ENCODE assay signal across 10 cellular contexts in the genomic region with DNA sequence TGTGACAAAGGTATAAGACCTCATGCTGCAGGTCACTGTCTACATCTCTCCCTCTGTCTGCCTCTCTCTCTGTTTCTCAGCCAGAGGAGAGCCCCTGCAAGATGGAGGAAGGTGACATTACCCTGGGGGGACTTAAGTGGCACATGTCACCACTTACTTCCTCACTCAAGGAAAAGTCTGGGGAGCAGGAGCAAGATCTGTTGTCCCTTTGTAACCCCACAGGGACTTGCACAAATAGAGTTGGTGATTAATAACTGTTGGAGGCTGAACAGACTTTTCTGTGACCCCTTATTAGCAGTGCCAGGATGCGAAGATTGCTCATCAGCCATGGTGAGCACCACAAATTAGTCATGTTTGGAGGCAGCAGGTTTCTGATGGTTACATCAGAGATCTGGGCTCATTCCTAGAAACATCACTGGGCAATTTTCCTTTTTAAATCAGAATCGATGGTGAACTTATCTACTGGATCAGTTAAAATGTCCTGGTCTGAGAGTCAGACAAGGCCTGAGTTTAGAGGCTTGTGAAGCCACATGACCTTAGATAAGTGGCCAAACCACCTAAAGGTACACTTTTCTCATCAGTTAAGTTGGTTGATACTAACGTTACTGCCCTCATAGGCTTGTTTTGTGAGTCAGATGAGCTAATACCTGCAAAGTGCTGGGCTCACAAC.
A peak's percentile ranks its signal among the peaks of the same experiment; 100 is the strongest.
DNase-seq lines count a peak whose midpoint lies in the region; ATAC-seq and TF ChIP-seq lines count a peak whose summit lies in the region.
"Had no signal": no experiment of that assay in that cellular context is flagged by ENCODE, and none has a peak within 500 bp of the region (broad histone marks: within the 10 kb centered on the region; RNA-seq: fewer than 3 reads in every experiment).

No MANE protein-coding gene starts in this region.

- no peak overlapping the region for H3K27ac Mint-ChIP-seq in activated T-helper 17 cell treated with anti-CD3 and anti-CD28 coated beads, Interleukin-2, amount 50 U/mL, for 72 hours

- H3K4me1 Mint-ChIP-seq in activated T-helper 17 cell treated with anti-CD3 and anti-CD28 coated beads, Interleukin-2, amount 50 U/mL, for 72 hours: no peaks in the 10 kb centered on the region

- no peaks in the 10 kb centered on the region for H3K9me3 Mint-ChIP-seq in activated T-helper 17 cell treated with anti-CD3 and anti-CD28 coated beads, Interleukin-2, amount 50 U/mL, for 72 hours

- peaks cover 6% of the 10 kb centered on the region for H3K27me3 Mint-ChIP-seq in activated T-helper 17 cell treated with anti-CD3 and anti-CD28 coated beads, Interleukin-2, amount 50 U/mL, for 72 hours

- DNase-seq in AG09309 (ENCODE audit: low read depth): peak; percentile 92
- peak; percentile 93 for DNase-seq in HCEC 1CT
- peak; percentile 83 for DNase-seq in hepatic stellate cell (ENCODE audit: low spot score)
- no peak for DNase-seq in left colon
- no peak for DNase-seq in activated naive CD4-positive, alpha-beta T cell treated with anti-CD3 and anti-CD28 coated beads, Interleukin-2, amount 50 U/mL, for 16 hours
- DNase-seq: NCI-H2081, upper lobe of left lung had no signal

- no peak overlapping the region for H3K4me3 Mint-ChIP-seq in activated T-helper 17 cell treated with anti-CD3 and anti-CD28 coated beads, Interleukin-2, amount 50 U/mL, for 72 hours

- intact Hi-C loops in left colon (cut with DNase I, micrococcal nuclease): no loop called here

- H3K4me3 ChIP-seq in AG09309 (ENCODE audit: control insufficient read depth, low read depth, low read length): no peak overlapping the region
- H3K4me3 ChIP-seq: upper lobe of left lung had no signal

- H3K36me3 Mint-ChIP-seq in activated T-helper 17 cell treated with anti-CD3 and anti-CD28 coated beads, Interleukin-2, amount 50 U/mL, for 72 hours (ENCODE audit: low read depth): no peaks in the 10 kb centered on the region

- ATAC-seq in activated T-helper 17 cell treated with anti-CD3 and anti-CD28 coated beads, Interleukin-2, amount 50 U/mL, for 72 hours (replicated peaks): peak; percentile 55
- ATAC-seq in HG02870 (IDR thresholded peaks at IDR 0.05; ENCODE audit: unreplicated experiment) (no peak), HG03439 (IDR thresholded peaks at IDR 0.05; ENCODE audit: unreplicated experiment) (no peak), left colon (no peak)

- no peak for TF ChIP-seq CTCF in AG09309 (IDR thresholded peaks at IDR 0.05; ENCODE audit: control insufficient read depth, insufficient read depth, low read depth, low read length, missing control alignments)

Comparison
In these comparisons a context has a peak if more than half of its experiments do, and no peak if none do; other contexts are left out.
1. DNase-seq: peak in AG09309 (single experiment), HCEC 1CT (single experiment) and hepatic stellate cell (single experiment); none in left colon (0 of 2) and activated naive CD4-positive, alpha-beta T cell treated with anti-CD3 and anti-CD28 coated beads, Interleukin-2, amount 50 U/mL, for 16 hours (single experiment).